8 cellular contexts compared by ENCODE assay signal in the genomic region with DNA sequence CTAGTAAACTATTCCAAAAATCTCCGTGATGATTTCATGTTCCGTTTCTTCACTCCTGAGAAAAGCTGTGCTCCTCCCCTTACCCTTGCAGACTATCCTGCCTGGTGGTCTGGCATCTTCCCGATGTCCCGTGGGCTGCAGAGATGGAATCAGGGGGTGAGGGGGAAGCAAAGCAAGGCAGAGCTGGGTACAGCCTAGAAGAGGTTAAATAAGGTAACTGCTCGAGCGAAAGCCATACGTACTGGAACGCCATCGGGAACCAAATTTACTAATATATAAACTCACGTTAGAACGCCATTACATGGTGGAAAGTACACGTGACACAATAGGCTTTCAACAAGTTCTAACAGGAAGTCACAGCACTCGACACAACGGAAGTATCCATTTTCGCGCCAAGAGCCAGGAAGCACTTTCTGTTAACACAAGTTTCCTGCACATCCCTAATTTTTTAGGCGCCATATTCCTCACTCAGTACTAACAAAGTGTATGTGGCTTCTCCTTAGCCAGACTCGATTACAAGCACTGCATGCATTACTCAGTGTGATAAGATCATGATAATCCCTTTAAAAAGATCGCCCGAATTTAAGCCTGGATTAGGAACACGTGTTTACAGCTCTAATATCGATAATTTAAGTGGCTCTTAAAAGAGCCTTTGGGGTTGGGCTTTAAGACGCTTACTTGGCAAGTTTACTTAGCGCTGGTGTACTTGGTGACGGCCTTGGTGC.
DNase-seq lines count a peak whose midpoint lies in the region; ATAC-seq and TF ChIP-seq lines count a peak whose summit lies in the region.

No MANE protein-coding gene starts in this region.

- intact Hi-C loops in left ventricle myocardium superior (cut with micrococcal nuclease) = no loop called here

- ATAC-seq in GM21390 (IDR thresholded peaks at IDR 0.05; ENCODE audit: unreplicated experiment) (peak; percentile 31), SK-N-SH treated with all-trans-retinoic acid at 6 μM for 48 hours (peak; percentile 56), left ventricle myocardium superior (peak; percentile 78)

- DNase-seq in C1 segment of cervical spinal cord (lab: John Stamatoyannopoulos, UW) (peak in 8 of 14 donors; percentile 2 to 52 (median 23)), NCI-H128 (lab: John Stamatoyannopoulos, UW; ENCODE audit: unreplicated experiment) (peak; percentile 81), amniotic stem cell (lab: John Stamatoyannopoulos, UW) (peak; percentile 83), left ventricle myocardium superior (peak; percentile 56), renal cortical epithelial cell (ENCODE audit: low read depth) (peak; percentile 90), HPDE6-E6E7 (ENCODE audit: extremely low spot score) (no peak)

TF ChIP-seq in SK-N-SH treated with all-trans-retinoic acid at 6 μM for 48 hours, 23 proteins besides CTCF, POLR2A, EP300 and RAD21:
- TF ChIP-seq PPARA (CRISPR knock-in tag; IDR thresholded peaks at IDR 0.05; ENCODE audit: borderline replicate concordance) (0 out of 2 replicates have a peak, but pooled peaks have one; percentile 5), ARNTL (CRISPR knock-in tag; IDR thresholded peaks at IDR 0.05; ENCODE audit: borderline replicate concordance, low read depth) (peak; percentile 62; the same call in 1 of the 2 replicates), ZNF8 (CRISPR knock-in tag; IDR thresholded peaks at IDR 0.05) (peak; percentile 24; the same call in 1 of the 2 replicates)
- TF ChIP-seq, protein P1, sequence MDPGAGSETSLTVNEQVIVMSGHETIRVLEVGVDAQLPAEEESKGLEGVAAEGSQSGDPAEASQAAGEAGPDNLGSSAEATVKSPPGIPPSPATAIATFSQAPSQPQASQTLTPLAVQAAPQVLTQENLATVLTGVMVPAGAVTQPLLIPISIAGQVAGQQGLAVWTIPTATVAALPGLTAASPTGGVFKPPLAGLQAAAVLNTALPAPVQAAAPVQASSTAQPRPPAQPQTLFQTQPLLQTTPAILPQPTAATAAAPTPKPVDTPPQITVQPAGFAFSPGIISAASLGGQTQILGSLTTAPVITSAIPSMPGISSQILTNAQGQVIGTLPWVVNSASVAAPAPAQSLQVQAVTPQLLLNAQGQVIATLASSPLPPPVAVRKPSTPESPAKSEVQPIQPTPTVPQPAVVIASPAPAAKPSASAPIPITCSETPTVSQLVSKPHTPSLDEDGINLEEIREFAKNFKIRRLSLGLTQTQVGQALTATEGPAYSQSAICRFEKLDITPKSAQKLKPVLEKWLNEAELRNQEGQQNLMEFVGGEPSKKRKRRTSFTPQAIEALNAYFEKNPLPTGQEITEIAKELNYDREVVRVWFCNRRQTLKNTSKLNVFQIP (CRISPR knock-in tag; IDR thresholded peaks at IDR 0.05; ENCODE audit: borderline replicate concordance, low read depth) = no peak
